Comparison of ENCODE assay signal across 8 cellular contexts in the genomic region with DNA sequence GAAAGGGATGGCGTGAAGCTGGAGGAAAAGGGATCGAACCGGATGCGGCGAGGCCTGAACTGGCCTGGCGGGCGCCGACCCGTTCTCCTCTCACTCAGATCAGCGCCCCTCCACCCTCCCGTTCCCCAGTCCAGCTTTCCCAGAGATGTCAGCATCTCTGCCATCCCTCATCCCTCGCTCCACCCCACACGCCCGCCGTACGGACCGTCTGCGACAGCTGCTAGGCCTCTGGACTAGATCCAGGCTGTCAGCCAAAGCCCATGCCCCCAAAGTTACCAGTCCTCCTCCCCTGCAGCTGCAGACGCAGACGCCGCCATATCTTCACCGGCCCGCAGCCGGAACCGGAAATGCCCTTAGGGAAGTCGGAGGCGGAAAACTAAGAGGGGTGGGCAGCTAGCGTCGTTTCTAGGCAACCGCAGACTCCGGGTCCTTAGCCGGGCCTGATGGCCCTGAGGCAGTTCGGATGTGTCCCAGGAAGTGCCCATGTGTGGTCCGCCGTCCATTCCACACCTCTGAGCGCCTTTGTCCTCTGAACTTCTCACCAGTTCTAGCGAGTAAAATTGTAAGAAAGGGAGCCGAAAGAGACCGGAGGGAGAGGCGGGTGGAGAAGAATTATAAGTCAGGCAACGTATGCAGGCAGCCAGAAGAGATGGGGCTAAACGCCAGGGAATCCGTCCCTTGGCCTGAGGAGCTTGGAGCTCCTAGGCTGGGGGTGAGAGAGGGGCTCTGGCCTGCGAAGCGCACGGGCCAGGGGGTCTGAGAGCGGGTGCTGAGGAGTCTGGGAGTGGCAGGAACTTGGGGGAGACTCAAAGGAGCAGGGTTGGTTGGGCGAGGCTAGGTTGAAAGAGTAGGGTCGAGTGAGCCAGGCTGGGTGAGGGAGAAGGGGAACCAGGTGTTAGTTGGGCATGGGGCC. TPM values are rescaled to one million over a fixed set of nuclear protein-coding genes. Genes with fewer than 3 reads are reported as not detected.
DNase-seq lines count a peak whose midpoint lies in the region; ATAC-seq and TF ChIP-seq lines count a peak whose summit lies in the region.

A gene with protein sequence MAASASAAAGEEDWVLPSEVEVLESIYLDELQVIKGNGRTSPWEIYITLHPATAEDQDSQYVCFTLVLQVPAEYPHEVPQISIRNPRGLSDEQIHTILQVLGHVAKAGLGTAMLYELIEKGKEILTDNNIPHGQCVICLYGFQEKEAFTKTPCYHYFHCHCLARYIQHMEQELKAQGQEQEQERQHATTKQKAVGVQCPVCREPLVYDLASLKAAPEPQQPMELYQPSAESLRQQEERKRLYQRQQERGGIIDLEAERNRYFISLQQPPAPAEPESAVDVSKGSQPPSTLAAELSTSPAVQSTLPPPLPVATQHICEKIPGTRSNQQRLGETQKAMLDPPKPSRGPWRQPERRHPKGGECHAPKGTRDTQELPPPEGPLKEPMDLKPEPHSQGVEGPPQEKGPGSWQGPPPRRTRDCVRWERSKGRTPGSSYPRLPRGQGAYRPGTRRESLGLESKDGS (minus strand): TSS at position 349 of the 913 bp plus-strand sequence. CDS start 32 bp downstream, at position 317.
A gene with protein sequence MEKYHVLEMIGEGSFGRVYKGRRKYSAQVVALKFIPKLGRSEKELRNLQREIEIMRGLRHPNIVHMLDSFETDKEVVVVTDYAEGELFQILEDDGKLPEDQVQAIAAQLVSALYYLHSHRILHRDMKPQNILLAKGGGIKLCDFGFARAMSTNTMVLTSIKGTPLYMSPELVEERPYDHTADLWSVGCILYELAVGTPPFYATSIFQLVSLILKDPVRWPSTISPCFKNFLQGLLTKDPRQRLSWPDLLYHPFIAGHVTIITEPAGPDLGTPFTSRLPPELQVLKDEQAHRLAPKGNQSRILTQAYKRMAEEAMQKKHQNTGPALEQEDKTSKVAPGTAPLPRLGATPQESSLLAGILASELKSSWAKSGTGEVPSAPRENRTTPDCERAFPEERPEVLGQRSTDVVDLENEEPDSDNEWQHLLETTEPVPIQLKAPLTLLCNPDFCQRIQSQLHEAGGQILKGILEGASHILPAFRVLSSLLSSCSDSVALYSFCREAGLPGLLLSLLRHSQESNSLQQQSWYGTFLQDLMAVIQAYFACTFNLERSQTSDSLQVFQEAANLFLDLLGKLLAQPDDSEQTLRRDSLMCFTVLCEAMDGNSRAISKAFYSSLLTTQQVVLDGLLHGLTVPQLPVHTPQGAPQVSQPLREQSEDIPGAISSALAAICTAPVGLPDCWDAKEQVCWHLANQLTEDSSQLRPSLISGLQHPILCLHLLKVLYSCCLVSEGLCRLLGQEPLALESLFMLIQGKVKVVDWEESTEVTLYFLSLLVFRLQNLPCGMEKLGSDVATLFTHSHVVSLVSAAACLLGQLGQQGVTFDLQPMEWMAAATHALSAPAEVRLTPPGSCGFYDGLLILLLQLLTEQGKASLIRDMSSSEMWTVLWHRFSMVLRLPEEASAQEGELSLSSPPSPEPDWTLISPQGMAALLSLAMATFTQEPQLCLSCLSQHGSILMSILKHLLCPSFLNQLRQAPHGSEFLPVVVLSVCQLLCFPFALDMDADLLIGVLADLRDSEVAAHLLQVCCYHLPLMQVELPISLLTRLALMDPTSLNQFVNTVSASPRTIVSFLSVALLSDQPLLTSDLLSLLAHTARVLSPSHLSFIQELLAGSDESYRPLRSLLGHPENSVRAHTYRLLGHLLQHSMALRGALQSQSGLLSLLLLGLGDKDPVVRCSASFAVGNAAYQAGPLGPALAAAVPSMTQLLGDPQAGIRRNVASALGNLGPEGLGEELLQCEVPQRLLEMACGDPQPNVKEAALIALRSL (N-terminal part only) (plus strand): TSS at position 433 of the 913 bp plus-strand sequence. CDS start 744 bp downstream, outside the sequence.

- peaks cover 9 to 18% of the 10 kb centered on the region in 2 donors for H3K36me3 ChIP-seq in mucosa of rectum (ENCODE audit: control insufficient read depth in 2 of 2, insufficient read depth in 2 of 2, low read length in 2 of 2)

- H3K27ac ChIP-seq in mucosa of rectum (ENCODE audit: low read depth in 2 of 2, low read length in 2 of 2) = peak within 1 kb of the TSS; percentile 52 to 66

- peak within 1 kb of the TSS; percentile 97 to 98 (median 98) for H3K27ac Mint-ChIP-seq in IgD-negative memory B cell

- H3K4me1 Mint-ChIP-seq in IgD-negative memory B cell = peaks cover 19 to 23% (median 21%) of the 10 kb centered on the region in 3 donors

- H3K9me3 Mint-ChIP-seq in IgD-negative memory B cell = no peaks in the 10 kb centered on the region

- H3K9ac ChIP-seq in mucosa of rectum (ENCODE audit: low read depth in 1 of 2, low read length in 2 of 2) = peak within 1 kb of the TSS; percentile 77 to 80

- H3K36me3 Mint-ChIP-seq in IgD-negative memory B cell = peaks cover 3% of the 10 kb centered on the region

- H3K4me3 ChIP-seq in mucosa of rectum (ENCODE audit: low read length in 2 of 2) = peak within 1 kb of the TSS; percentile 77 to 94

- peak; percentile 58 for DNase-seq in DMS153 (lab: John Stamatoyannopoulos, UW)
- peak; percentile 79 for DNase-seq in activated T-cell treated with anti-CD3 and anti-CD28 coated beads, Interleukin-2, amount 50 U/mL, for 1 hour
- DNase-seq in erythroblast (lab: John Stamatoyannopoulos, UW) = peak; percentile 90
- DNase-seq in stimulated activated CD8-positive, alpha-beta memory T cell treated with anti-CD3 and anti-CD28 coated beads, Interleukin-4, amount 100 ng/mL, for 48 hours = peak; percentile 87

- no peaks in the 10 kb centered on the region for H3K27me3 Mint-ChIP-seq in IgD-negative memory B cell

- ATAC-seq in GM21529 (IDR thresholded peaks at IDR 0.05; ENCODE audit: unreplicated experiment) = peak; percentile 97

- no peaks in the 10 kb centered on the region for H3K9me3 ChIP-seq in mucosa of rectum (ENCODE audit: control insufficient read depth in 2 of 2, low read length in 2 of 2)

- TF ChIP-seq POLR2A in erythroblast (IDR thresholded peaks at IDR 0.05; ENCODE audit: low read length) = peak; percentile 87

- peak within 1 kb of the TSS; percentile 95 to 100 (median 98) for H3K4me3 Mint-ChIP-seq in IgD-negative memory B cell

- no peaks in the 10 kb centered on the region for H3K27me3 ChIP-seq in mucosa of rectum (ENCODE audit: control insufficient read depth in 2 of 2, insufficient read depth in 2 of 2, low read length in 2 of 2)

- H3K4me1 ChIP-seq in mucosa of rectum (ENCODE audit: control insufficient read depth in 2 of 2, insufficient read depth in 2 of 2, low read length in 2 of 2) = peaks cover 13% of the 10 kb centered on the region in 2 donors

TF ChIP-seq in PFSK-1, 5 proteins besides CTCF, POLR2A, EP300 and RAD21:
- TF ChIP-seq, protein P1, sequence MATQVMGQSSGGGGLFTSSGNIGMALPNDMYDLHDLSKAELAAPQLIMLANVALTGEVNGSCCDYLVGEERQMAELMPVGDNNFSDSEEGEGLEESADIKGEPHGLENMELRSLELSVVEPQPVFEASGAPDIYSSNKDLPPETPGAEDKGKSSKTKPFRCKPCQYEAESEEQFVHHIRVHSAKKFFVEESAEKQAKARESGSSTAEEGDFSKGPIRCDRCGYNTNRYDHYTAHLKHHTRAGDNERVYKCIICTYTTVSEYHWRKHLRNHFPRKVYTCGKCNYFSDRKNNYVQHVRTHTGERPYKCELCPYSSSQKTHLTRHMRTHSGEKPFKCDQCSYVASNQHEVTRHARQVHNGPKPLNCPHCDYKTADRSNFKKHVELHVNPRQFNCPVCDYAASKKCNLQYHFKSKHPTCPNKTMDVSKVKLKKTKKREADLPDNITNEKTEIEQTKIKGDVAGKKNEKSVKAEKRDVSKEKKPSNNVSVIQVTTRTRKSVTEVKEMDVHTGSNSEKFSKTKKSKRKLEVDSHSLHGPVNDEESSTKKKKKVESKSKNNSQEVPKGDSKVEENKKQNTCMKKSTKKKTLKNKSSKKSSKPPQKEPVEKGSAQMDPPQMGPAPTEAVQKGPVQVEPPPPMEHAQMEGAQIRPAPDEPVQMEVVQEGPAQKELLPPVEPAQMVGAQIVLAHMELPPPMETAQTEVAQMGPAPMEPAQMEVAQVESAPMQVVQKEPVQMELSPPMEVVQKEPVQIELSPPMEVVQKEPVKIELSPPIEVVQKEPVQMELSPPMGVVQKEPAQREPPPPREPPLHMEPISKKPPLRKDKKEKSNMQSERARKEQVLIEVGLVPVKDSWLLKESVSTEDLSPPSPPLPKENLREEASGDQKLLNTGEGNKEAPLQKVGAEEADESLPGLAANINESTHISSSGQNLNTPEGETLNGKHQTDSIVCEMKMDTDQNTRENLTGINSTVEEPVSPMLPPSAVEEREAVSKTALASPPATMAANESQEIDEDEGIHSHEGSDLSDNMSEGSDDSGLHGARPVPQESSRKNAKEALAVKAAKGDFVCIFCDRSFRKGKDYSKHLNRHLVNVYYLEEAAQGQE (IDR thresholded peaks at IDR 0.05; ENCODE audit: insufficient read depth in 1 of 2, low read depth in 2 of 2, low read length in 2 of 2) = peak in 1 of 2 experiments; percentile 40; a peak in 1 of 4 replicates
- peak; percentile 66; the same call in 1 of the 2 replicates for TF ChIP-seq SIN3A (IDR thresholded peaks at IDR 0.05; ENCODE audit: borderline replicate concordance, insufficient read depth, low read length)
- peak; percentile 65; the same call in 1 of the 2 replicates for TF ChIP-seq TAF1 (IDR thresholded peaks at IDR 0.05; ENCODE audit: borderline replicate concordance, insufficient read depth, low read length)
- no peak for TF ChIP-seq FOXP2 (optimal IDR thresholded peaks at IDR 0.05; ENCODE audit: borderline replicate concordance, extremely low read depth, extremely low read length, insufficient read depth)
- peak; percentile 90 for TF ChIP-seq POLR2AphosphoS5 (IDR thresholded peaks at IDR 0.05; ENCODE audit: low read depth, low read length)

RNA-seq across cellular contexts. Expression of the first gene that starts in this region (rescaled TPM):
- polyA plus RNA-seq in IgD-negative memory B cell = 23.4 TPM
- 31.0 TPM for polyA plus RNA-seq in PFSK-1 (2012; ENCODE audit: insufficient read length, low read depth)

RNA-seq across cellular contexts. Expression of the second gene that starts in this region (rescaled TPM):
- 4.8 TPM for polyA plus RNA-seq in IgD-negative memory B cell
- 10.9 TPM for polyA plus RNA-seq in PFSK-1 (2012; ENCODE audit: insufficient read length, low read depth)

Comparison
In these comparisons a context has a peak if more than half of its experiments do, and no peak if none do; other contexts are left out.
1. Peak in every context shown above with its lines: DNase-seq, ATAC-seq, H3K4me3 ChIP-seq and H3K27ac ChIP-seq.